In the genomic region with DNA sequence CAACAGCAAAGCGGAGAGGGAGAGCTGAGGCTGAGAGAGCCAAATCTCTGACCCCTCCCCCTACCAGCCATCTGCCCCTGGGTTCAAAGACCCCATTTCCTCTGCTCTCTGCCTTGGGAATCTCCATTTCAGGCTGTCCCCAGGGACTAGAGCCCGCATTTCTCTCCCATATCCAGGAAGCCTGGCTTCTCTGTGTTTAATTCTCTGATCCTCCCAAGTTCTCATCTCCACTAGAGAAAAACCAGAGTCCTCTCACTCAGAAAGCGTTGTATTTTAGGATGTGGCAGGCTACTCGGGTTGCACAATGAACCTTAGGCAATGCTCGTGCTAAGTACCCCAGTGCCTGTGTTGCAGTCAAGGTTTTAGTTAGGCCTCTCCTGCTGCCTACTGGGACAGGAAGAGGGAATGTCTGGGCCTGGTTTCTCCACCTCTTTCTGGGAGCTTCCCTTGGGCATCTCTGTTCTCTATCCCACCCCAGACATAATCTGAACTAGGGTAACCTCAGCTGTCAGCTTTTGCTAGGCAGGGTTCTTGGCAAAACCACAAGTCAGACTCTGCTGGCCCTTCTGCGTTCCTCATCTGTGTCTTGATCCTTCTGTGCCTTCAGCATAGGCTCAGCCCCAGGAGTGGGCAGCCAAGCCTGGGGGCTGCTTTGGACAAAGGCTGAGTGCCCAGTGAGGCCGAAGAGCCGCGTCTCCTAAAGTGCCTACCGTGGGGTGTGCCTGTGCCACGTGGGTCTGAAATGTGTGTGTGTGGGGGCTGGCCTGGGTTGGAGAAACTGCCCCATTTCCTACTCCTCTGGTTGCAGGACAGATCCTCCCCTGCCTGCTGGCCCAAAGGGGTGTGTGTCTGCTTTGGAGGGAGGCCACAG, we compare ENCODE assay signal across 8 cellular contexts.
DNase-seq lines count a peak whose midpoint lies in the region; ATAC-seq, FAIRE-seq and TF ChIP-seq lines count a peak whose summit lies in the region.

No MANE protein-coding gene starts in this region.

- no peak overlapping the region for H3K4me3 ChIP-seq in CD8-positive, alpha-beta T cell (ENCODE audit: low read depth, low read length)
- H3K4me3 ChIP-seq in colonic mucosa, result no peak overlapping the region

- POLR2A ChIA-PET in CD8-positive, alpha-beta T cell (lab: Charles Lee), result no interaction called here

- no peak for TF ChIP-seq CTCF in CD8-positive, alpha-beta T cell (IDR thresholded peaks at IDR 0.05)
- no peak for TF ChIP-seq CTCF in colonic mucosa (IDR thresholded peaks at IDR 0.05)
- no peak for TF ChIP-seq CTCF in nephron (IDR thresholded peaks at IDR 0.05; ENCODE audit: unreplicated experiment in 3 of 3)

- intact Hi-C loops in CD8-positive, alpha-beta T cell (cut with DNase I, micrococcal nuclease), result no loop called here
- intact Hi-C loops in colonic mucosa (cut with DNase I), result no loop called here

- no peaks in the 10 kb centered on the region for H3K27me3 ChIP-seq in CD8-positive, alpha-beta T cell (ENCODE audit: insufficient read depth, low read length)
- H3K27me3 ChIP-seq in colonic mucosa, result no peaks in the 10 kb centered on the region

- CTCF ChIA-PET in CD8-positive, alpha-beta T cell (lab: Charles Lee), result no interaction called here

- no peaks in the 10 kb centered on the region for H3K9me3 Mint-ChIP-seq in CD8-positive, alpha-beta T cell
- H3K9me3 Mint-ChIP-seq in nephron, result no peaks in the 10 kb centered on the region

- no peak overlapping the region for H3K27ac ChIP-seq in CD8-positive, alpha-beta T cell (ENCODE audit: low read depth, low read length)
- H3K27ac ChIP-seq in colonic mucosa, result peak overlapping the region; percentile 78

- H3K36me3 Mint-ChIP-seq in CD8-positive, alpha-beta T cell, result peaks cover 61% of the 10 kb centered on the region
- H3K36me3 Mint-ChIP-seq in nephron (ENCODE audit: low read depth), result peaks cover 4% of the 10 kb centered on the region

- H3K9ac ChIP-seq in colonic mucosa (ENCODE audit: low read depth in 2 of 2, low read length in 2 of 2), result peak overlapping the region in 1 of 2 donors; percentile 55

- no peak for DNase-seq in CD8-positive, alpha-beta T cell
- DNase-seq in NAMALWA (ENCODE audit: low spot score) (peak; percentile 23), colonic mucosa (no peak), frontal cortex (ENCODE audit: low spot score in 2 of 2) (no peak), NCI-H510A (lab: John Stamatoyannopoulos, UW) (no peak)
- no peak for DNase-seq in stimulated activated CD4-positive, alpha-beta T cell treated with anti-CD3 and anti-CD28 coated beads, Interleukin-4, amount 100 ng/mL, for 4 hours

- no peak for FAIRE-seq in frontal cortex (lab: Jason Lieb, UNC)

- peak overlapping the region; percentile 82 for H3K27ac Mint-ChIP-seq in CD8-positive, alpha-beta T cell
- H3K27ac Mint-ChIP-seq in nephron, result peak overlapping the region; percentile 94 to 97 (median 96)

- peaks cover 21% of the 10 kb centered on the region for H3K4me1 Mint-ChIP-seq in CD8-positive, alpha-beta T cell (ENCODE audit: low read depth)
- peaks cover 69% of the 10 kb centered on the region for H3K4me1 Mint-ChIP-seq in nephron

- peaks cover 25% of the 10 kb centered on the region for H3K4me1 ChIP-seq in CD8-positive, alpha-beta T cell (ENCODE audit: insufficient read depth, low read length)
- H3K4me1 ChIP-seq in colonic mucosa, result no peaks in the 10 kb centered on the region

- no peak overlapping the region for H3K4me3 Mint-ChIP-seq in CD8-positive, alpha-beta T cell
- peak overlapping the region in 1 of 3 experiments; percentile 38 for H3K4me3 Mint-ChIP-seq in nephron

- no peaks in the 10 kb centered on the region for H3K27me3 Mint-ChIP-seq in CD8-positive, alpha-beta T cell (ENCODE audit: low read depth)
- H3K27me3 Mint-ChIP-seq in nephron (ENCODE audit: low read depth), result no peaks in the 10 kb centered on the region

- H3K36me3 ChIP-seq in CD8-positive, alpha-beta T cell (ENCODE audit: insufficient read depth, low read length), result peaks cover 11% of the 10 kb centered on the region
- no peaks in the 10 kb centered on the region for H3K36me3 ChIP-seq in colonic mucosa

- no peak for ATAC-seq in CD8-positive, alpha-beta T cell
- no peak for ATAC-seq in HG02588 (IDR thresholded peaks at IDR 0.05; ENCODE audit: unreplicated experiment)

- H3K9me3 ChIP-seq in CD8-positive, alpha-beta T cell (ENCODE audit: low read length), result no peaks in the 10 kb centered on the region
- H3K9me3 ChIP-seq in colonic mucosa, result no peaks in the 10 kb centered on the region
